Comparison of ENCODE assay signal across 2 cellular contexts in genomic region chr7:30761214-30762156, GRCh38.
TF ChIP-seq lines count a peak whose summit lies in the region.

No MANE protein-coding gene starts in this region.

TF ChIP-seq in liver, 16 proteins besides CTCF, POLR2A, EP300 and RAD21:
- TF ChIP-seq YY1 (IDR thresholded peaks at IDR 0.05) (peak; percentile 42), FOXA1 (IDR thresholded peaks at IDR 0.05) (no peak), SP1 (IDR thresholded peaks at IDR 0.05) (peak; percentile 70), ZBTB33 (IDR thresholded peaks at IDR 0.05) (no peak), EGR1 (IDR thresholded peaks at IDR 0.05; ENCODE audit: low read depth in 2 of 2) (no peak), GABPA (IDR thresholded peaks at IDR 0.05 in 1 of 2, conservative IDR thresholded peaks at IDR 0.05 in 1 of 2) (no peak), RXRA (IDR thresholded peaks at IDR 0.05) (peak; percentile 40 to 72), REST (IDR thresholded peaks at IDR 0.05) (no peak), FOXA2 (IDR thresholded peaks at IDR 0.05) (no peak), HNF4G (IDR thresholded peaks at IDR 0.05) (no peak), TAF1 (conservative IDR thresholded peaks at IDR 0.05) (no peak), ATF3 (IDR thresholded peaks at IDR 0.05) (no peak), MAX (IDR thresholded peaks at IDR 0.05) (no peak), HNF4A (conservative IDR thresholded peaks at IDR 0.05) (no peak), JUND (IDR thresholded peaks at IDR 0.05) (no peak), NR2F2 (IDR thresholded peaks at IDR 0.05) (peak; percentile 99)

TF ChIP-seq in HepG2, 621 proteins besides CTCF, POLR2A, EP300 and RAD21:
- TF ChIP-seq MXI1 (IDR thresholded peaks at IDR 0.05; ENCODE audit: borderline replicate concordance, low read depth, low read length) (no peak), ZNF607 (CRISPR knock-in tag; IDR thresholded peaks at IDR 0.05; ENCODE audit: borderline replicate concordance) (no peak), NFIC (IDR thresholded peaks at IDR 0.05; ENCODE audit: low read length) (no peak), ZMAT3 (CRISPR knock-in tag; conservative IDR thresholded peaks at IDR 0.05) (no peak), MAX (IDR thresholded peaks at IDR 0.05) (no peak), RNF219 (CRISPR knock-in tag; IDR thresholded peaks at IDR 0.05) (no peak), NFAT5 (CRISPR knock-in tag; IDR thresholded peaks at IDR 0.05) (no peak), KDM5B (CRISPR knock-in tag; IDR thresholded peaks at IDR 0.05; ENCODE audit: borderline replicate concordance) (no peak), KIAA2018 (CRISPR knock-in tag; IDR thresholded peaks at IDR 0.05; ENCODE audit: borderline replicate concordance) (no peak), THAP11 (CRISPR knock-in tag; IDR thresholded peaks at IDR 0.05) (no peak), CAMTA2 (CRISPR knock-in tag; IDR thresholded peaks at IDR 0.05; ENCODE audit: borderline replicate concordance) (no peak), ZNF205 (CRISPR knock-in tag; IDR thresholded peaks at IDR 0.05) (no peak), DZIP1 (CRISPR knock-in tag; IDR thresholded peaks at IDR 0.05) (no peak)
